8 cellular contexts compared by ENCODE assay signal in genomic region chr9:14322211-14323082, GRCh38. TPM values are rescaled to one million over a fixed set of nuclear protein-coding genes. Genes with fewer than 3 reads are reported as not detected.
DNase-seq lines count a peak whose midpoint lies in the region; ATAC-seq and TF ChIP-seq lines count a peak whose summit lies in the region.

No MANE protein-coding gene starts in this region.

- peaks cover 3% of the 10 kb centered on the region for H3K36me3 Mint-ChIP-seq in activated T-helper 1 cell treated with anti-CD3 and anti-CD28 coated beads, Interleukin-12 subunit alpha, Interleukin-12 subunit beta, Interleukin-2, Interleukin-4 antibody, amounts not matched to agents 30 ng/mL and 10 ng/mL and 1 ng/mL, durations not matched to agents 14 hours and 24 hours and 36 hours (ENCODE audit: low read depth)
- H3K36me3 Mint-ChIP-seq in natural killer cell: no peaks in the 10 kb centered on the region

- peak overlapping the region; percentile 72 for H3K27ac Mint-ChIP-seq in activated T-helper 1 cell treated with anti-CD3 and anti-CD28 coated beads, Interleukin-12 subunit alpha, Interleukin-12 subunit beta, Interleukin-2, Interleukin-4 antibody, amounts not matched to agents 30 ng/mL and 10 ng/mL and 1 ng/mL, durations not matched to agents 14 hours and 24 hours and 36 hours
- H3K27ac Mint-ChIP-seq in natural killer cell: peak overlapping the region; percentile 0 to 47

- peak; percentile 4 for TF ChIP-seq CTCF in fibroblast of mammary gland (conservative IDR thresholded peaks at IDR 0.05; ENCODE audit: control insufficient read depth, insufficient read depth, low read depth, low read length)
- TF ChIP-seq CTCF in natural killer cell (IDR thresholded peaks at IDR 0.05): no peak

- peak overlapping the region; percentile 60 for H3K4me3 ChIP-seq in fibroblast of mammary gland (ENCODE audit: control insufficient read depth, low read depth, low read length)

- DNase-seq in DMS153 treated with DMSO at 0.1 percent for 48 hours (lab: John Stamatoyannopoulos, UW; ENCODE audit: unreplicated experiment) (peak; percentile 82), HT1080 (ENCODE audit: low read depth) (peak; percentile 88), OCI-M1 (lab: John Stamatoyannopoulos, UW) (peak; percentile 88), fibroblast of mammary gland (ENCODE audit: low read depth) (peak; percentile 83), natural killer cell (peak; percentile 35)
- peak; percentile 82 for DNase-seq in activated T-helper 1 cell treated with anti-CD3 and anti-CD28 coated beads, Interleukin-12 subunit alpha, Interleukin-12 subunit beta, Interleukin-2, Interleukin-4 antibody, amounts not matched to agents 30 ng/mL and 10 ng/mL and 1 ng/mL, durations not matched to agents 14 hours and 24 hours and 36 hours (ENCODE audit: low spot score)
- DNase-seq in stimulated activated naive CD4-positive, alpha-beta T cell (lab: John Stamatoyannopoulos, UW): peak in 5 of 6 experiments; percentile 10 to 37 (median 20)

- H3K27me3 Mint-ChIP-seq in activated T-helper 1 cell treated with anti-CD3 and anti-CD28 coated beads, Interleukin-12 subunit alpha, Interleukin-12 subunit beta, Interleukin-2, Interleukin-4 antibody, amounts not matched to agents 30 ng/mL and 10 ng/mL and 1 ng/mL, durations not matched to agents 14 hours and 24 hours and 36 hours (ENCODE audit: insufficient read depth): peaks cover 54% of the 10 kb centered on the region
- peaks cover 15 to 26% of the 10 kb centered on the region in 2 donors for H3K27me3 Mint-ChIP-seq in natural killer cell (ENCODE audit: low read depth in 2 of 2)

- ATAC-seq in GM21381 (IDR thresholded peaks at IDR 0.05; ENCODE audit: unreplicated experiment) (peak; percentile 89), natural killer cell (peak; percentile 75 to 84 (median 81))

- H3K4me1 Mint-ChIP-seq in activated T-helper 1 cell treated with anti-CD3 and anti-CD28 coated beads, Interleukin-12 subunit alpha, Interleukin-12 subunit beta, Interleukin-2, Interleukin-4 antibody, amounts not matched to agents 30 ng/mL and 10 ng/mL and 1 ng/mL, durations not matched to agents 14 hours and 24 hours and 36 hours (ENCODE audit: low read depth): peaks cover 19% of the 10 kb centered on the region
- peaks cover 16 to 22% of the 10 kb centered on the region in 2 donors for H3K4me1 Mint-ChIP-seq in natural killer cell

- peak overlapping the region; percentile 82 for H3K4me3 Mint-ChIP-seq in activated T-helper 1 cell treated with anti-CD3 and anti-CD28 coated beads, Interleukin-12 subunit alpha, Interleukin-12 subunit beta, Interleukin-2, Interleukin-4 antibody, amounts not matched to agents 30 ng/mL and 10 ng/mL and 1 ng/mL, durations not matched to agents 14 hours and 24 hours and 36 hours
- H3K4me3 Mint-ChIP-seq in natural killer cell: peak overlapping the region; percentile 88

- intact Hi-C loops in activated T-helper 1 cell treated with anti-CD3 and anti-CD28 coated beads, Interleukin-12 subunit alpha, Interleukin-12 subunit beta, Interleukin-2, Interleukin-4 antibody, amounts not matched to agents 30 ng/mL and 10 ng/mL and 1 ng/mL, durations not matched to agents 14 hours and 24 hours and 36 hours (cut with micrococcal nuclease): loop anchor here (1.0 to 10.0 kb wide), 5 partner anchors 8 to 1230 kb away; partner anchors contain the start of genes CCDC171 and NFIB
- intact Hi-C loops in natural killer cell (cut with micrococcal nuclease): no loop called here

- H3K9me3 Mint-ChIP-seq in activated T-helper 1 cell treated with anti-CD3 and anti-CD28 coated beads, Interleukin-12 subunit alpha, Interleukin-12 subunit beta, Interleukin-2, Interleukin-4 antibody, amounts not matched to agents 30 ng/mL and 10 ng/mL and 1 ng/mL, durations not matched to agents 14 hours and 24 hours and 36 hours: no peaks in the 10 kb centered on the region
- H3K9me3 Mint-ChIP-seq in natural killer cell: peaks cover 3 to 6% of the 10 kb centered on the region in 2 donors

RNA-seq across cellular contexts. Expression of gene NFIB, which starts 8.5 kb away (rescaled TPM):
- 8.8 and 10.9 TPM in 2 replicates for total RNA-seq in HT1080 (2014; rRNA removed; shearing (Covaris generic))
- 8.6 and 9.6 TPM in 2 replicates for polyA plus RNA-seq in HT1080 (2015; cell fraction: cytosol; rRNA removed)
- 9.4 and 13.5 TPM in 2 replicates for polyA plus RNA-seq in HT1080 (2015; cell fraction: nucleus; rRNA removed)
- not detected in 2 replicates for total RNA-seq in activated T-helper 1 cell treated with anti-CD3 and anti-CD28 coated beads, Interleukin-12 subunit alpha, Interleukin-12 subunit beta, Interleukin-2, Interleukin-4 antibody, amounts not matched to agents 30 ng/mL and 10 ng/mL and 1 ng/mL, durations not matched to agents 14 hours and 24 hours and 36 hours
- total RNA-seq in natural killer cell: under 1 TPM in 2 of 3 donors, not detected in 1; 0.20 to 0.21 TPM

Comparison
In these comparisons a context has a peak if more than half of its experiments do, and no peak if none do; other contexts are left out.
1. Peak in every context shown above with its lines: DNase-seq, ATAC-seq and H3K4me3 ChIP-seq.
2. DNase-seq: peak in every context shown above with its lines; median percentile 88 in HT1080; 88 in OCI-M1; 83 in fibroblast of mammary gland; 82 in DMS153 treated with DMSO at 0.1 percent for 48 hours; 82 in activated T-helper 1 cell treated with anti-CD3 and anti-CD28 coated beads, Interleukin-12 subunit alpha, Interleukin-12 subunit beta, Interleukin-2, Interleukin-4 antibody, amounts not matched to agents 30 ng/mL and 10 ng/mL and 1 ng/mL, durations not matched to agents 14 hours and 24 hours and 36 hours; 35 in natural killer cell; 20 in stimulated activated naive CD4-positive, alpha-beta T cell.